8 cellular contexts compared by ENCODE assay signal in the genomic region with DNA sequence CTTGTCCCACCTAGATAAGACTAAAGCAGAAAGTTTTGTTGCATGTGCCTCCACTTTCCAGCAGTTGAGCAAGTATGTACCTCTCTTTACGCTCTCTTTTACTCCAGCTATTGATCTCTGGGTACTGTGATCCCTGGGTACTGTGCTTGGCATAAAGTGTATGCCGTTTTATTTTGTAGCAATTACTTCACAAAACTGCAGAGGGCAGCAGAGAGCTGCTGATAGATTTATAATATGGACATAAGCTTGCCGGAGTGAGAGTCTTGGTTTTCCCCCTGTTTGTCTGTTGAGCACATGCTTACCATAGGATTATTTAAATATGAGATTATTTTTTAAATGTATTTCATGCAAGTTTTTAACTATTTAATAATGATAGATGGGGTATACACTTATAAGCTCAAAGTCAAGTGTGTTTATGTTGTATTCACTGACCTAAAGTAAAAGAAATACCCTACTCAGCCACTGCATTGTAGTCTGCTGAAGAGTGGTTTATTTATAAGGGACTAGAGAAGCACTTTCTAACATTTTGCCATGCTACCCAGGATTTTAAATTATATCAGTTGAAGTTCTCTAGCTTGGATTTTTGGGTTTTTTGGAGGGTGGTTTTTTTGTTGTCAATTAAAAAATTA. TPM values are rescaled to one million over a fixed set of nuclear protein-coding genes. Genes with fewer than 3 reads are reported as not detected.
DNase-seq lines count a peak whose midpoint lies in the region; ATAC-seq and TF ChIP-seq lines count a peak whose summit lies in the region.

No MANE protein-coding gene starts in this region.

- no peaks in the 10 kb centered on the region for H3K27me3 ChIP-seq in dorsolateral prefrontal cortex

- peaks cover 61% of the 10 kb centered on the region for H3K36me3 Mint-ChIP-seq in activated B cell treated with CpG ODN at 0.5 μM for 24 hours (ENCODE audit: low read depth)

- H3K4me3 Mint-ChIP-seq in activated B cell treated with CpG ODN at 0.5 μM for 24 hours: no peak overlapping the region

- TF ChIP-seq CTCF in activated B cell treated with CpG ODN at 0.5 μM for 24 hours (IDR thresholded peaks at IDR 0.05) (no peak), dorsolateral prefrontal cortex (IDR thresholded peaks at IDR 0.05 in 54 of 56, conservative IDR thresholded peaks at IDR 0.05 in 2 of 56; ENCODE audit: low read depth in 1 of 56, partially characterized antibody in 56 of 56) (peak; percentile 75 to 98 (median 89))

- peak; percentile 43 for DNase-seq in CMK (ENCODE audit: low read depth)
- peak; percentile 14 for DNase-seq in GM19240 (ENCODE audit: insufficient read length, low spot score)
- DNase-seq in NCI-H226: peak; percentile 13
- no peak for DNase-seq in activated B cell treated with CpG ODN at 0.5 μM for 24 hours
- DNase-seq in dorsolateral prefrontal cortex: peak in 2 of 10 donors; percentile 52 to 72
- peak; percentile 79 to 89 for DNase-seq in lung microvascular endothelial cell (ENCODE audit: low read depth in 2 of 2)
- DNase-seq in stimulated activated naive CD4-positive, alpha-beta T cell treated with Interleukin-2 at 50 U/mL for 16 hours (lab: John Stamatoyannopoulos, UW): peak; percentile 9

- peaks cover 5% of the 10 kb centered on the region for H3K4me1 Mint-ChIP-seq in activated B cell treated with CpG ODN at 0.5 μM for 24 hours

- POLR2A ChIA-PET in activated B cell treated with CpG ODN at 0.5 μM for 24 hours (lab: Charles Lee): interaction anchor here (0.6 to 1.0 kb wide), 4 partner anchors 13 to 89 kb away, joined by 3 to 14 read pairs (median 8); a partner anchor contains a TSS

- CTCF ChIA-PET in activated B cell treated with CpG ODN at 0.5 μM for 24 hours (lab: Charles Lee): interaction anchor here (0.6 to 2.4 kb wide), 24 partner anchors 9 to 800 kb away, joined by 3 to 27 read pairs (median 4); a partner anchor contains a TSS

- intact Hi-C loops in activated B cell treated with CpG ODN at 0.5 μM for 24 hours (cut with micrococcal nuclease) (loop anchor here (1.0 kb wide), 4 partner anchors 13 to 369 kb away; a partner anchor contains a TSS), dorsolateral prefrontal cortex (cut with DNase I) (loop anchor here (2.0 to 5.0 kb wide), 5 partner anchors 95 to 371 kb away; a partner anchor contains a TSS)

- H3K27me3 Mint-ChIP-seq in activated B cell treated with CpG ODN at 0.5 μM for 24 hours: no peaks in the 10 kb centered on the region

- no peaks in the 10 kb centered on the region for H3K9me3 Mint-ChIP-seq in activated B cell treated with CpG ODN at 0.5 μM for 24 hours

- ATAC-seq in HG03354 (IDR thresholded peaks at IDR 0.05; ENCODE audit: poor library complexity, severe bottlenecking, unreplicated experiment): peak; percentile 94
- ATAC-seq in activated B cell treated with CpG ODN at 0.5 μM for 24 hours (ENCODE audit: low read depth): peak; percentile 96

- peak overlapping the region; percentile 59 for H3K27ac Mint-ChIP-seq in activated B cell treated with CpG ODN at 0.5 μM for 24 hours

- peak overlapping the region in 5 of 59 donors; percentile 19 to 39 (median 28) for H3K4me3 ChIP-seq in dorsolateral prefrontal cortex

- peak overlapping the region in 4 of 59 donors; percentile 11 to 51 (median 32) for H3K27ac ChIP-seq in dorsolateral prefrontal cortex

RNA-seq across cellular contexts. Expression of a gene that starts 13.0 kb away (rescaled TPM):
- total RNA-seq in activated B cell treated with CpG ODN at 0.5 μM for 24 hours: 59.9 and 65.0 TPM in 2 replicates
- total RNA-seq in dorsolateral prefrontal cortex: 100 to 1,000 TPM in 1 of 120 experiments, 10 to 100 TPM in 119; 48.7 to 102 (median 77.8) TPM
- 41.0 and 50.0 TPM in 2 replicates for total RNA-seq in lung microvascular endothelial cell
